ENCODE assay signal across 20 cellular contexts in the genomic region with DNA sequence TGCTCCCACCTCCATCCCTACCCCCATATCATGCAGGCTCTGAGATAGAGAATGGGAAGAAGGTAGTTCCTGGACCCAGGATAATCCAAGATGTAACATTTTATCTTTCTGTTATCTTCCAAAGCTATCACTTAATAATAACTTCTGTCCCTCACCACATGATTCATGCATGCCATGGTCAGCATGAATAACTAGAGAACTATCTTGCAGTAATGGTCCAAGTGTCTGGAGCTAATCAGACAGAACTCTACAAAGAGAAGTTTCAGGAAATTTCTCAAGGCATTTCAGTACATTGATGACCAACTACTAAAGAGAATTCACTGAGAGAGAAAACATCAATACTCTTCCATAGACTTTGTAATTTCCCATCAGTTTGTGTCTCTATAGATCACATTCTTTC.
DNase-seq lines count a peak whose midpoint lies in the region; ATAC-seq and TF ChIP-seq lines count a peak whose summit lies in the region.
"Had no signal": no experiment of that assay in that cellular context is flagged by ENCODE, and none has a peak within 500 bp of the region (broad histone marks: within the 10 kb centered on the region; RNA-seq: fewer than 3 reads in every experiment).

No MANE protein-coding gene starts in this region.

- H3K4me1 Mint-ChIP-seq in activated naive CD4-positive, alpha-beta T cell treated with anti-CD3 and anti-CD28 coated beads for 36 hours (ENCODE audit: low read depth), result no peaks in the 10 kb centered on the region
- H3K4me1 Mint-ChIP-seq: CD8-positive, alpha-beta memory T cell; GM23338; nephron had no signal

- TF ChIP-seq CTCF in BJ (IDR thresholded peaks at IDR 0.05; ENCODE audit: insufficient read depth, low read depth, low read length) (no peak), SK-N-SH (IDR thresholded peaks at IDR 0.05) (no peak), fibroblast of lung (conservative IDR thresholded peaks at IDR 0.05 in 1 of 2, IDR thresholded peaks at IDR 0.05 in 1 of 2; ENCODE audit: low read depth in 1 of 2, low read length in 2 of 2) (no peak), spleen (IDR thresholded peaks at IDR 0.05 in 8 of 11, conservative IDR thresholded peaks at IDR 0.05 in 3 of 11) (no peak)

- TF ChIP-seq POLR2A in spleen (IDR thresholded peaks at IDR 0.05), result no peak

- H3K9me3 ChIP-seq in SK-N-SH, result no peaks in the 10 kb centered on the region
- H3K9me3 ChIP-seq in fibroblast of lung (ENCODE audit: control insufficient read depth, insufficient read depth, low read depth, low read length), result no peaks in the 10 kb centered on the region
- H3K9me3 ChIP-seq in neuron (ENCODE audit: low read length), result no peaks in the 10 kb centered on the region
- H3K9me3 ChIP-seq in spleen, result peaks cover 0 to 3% (median 0%) of the 10 kb centered on the region in 8 donors
- H3K9me3 ChIP-seq: prostate gland had no signal

- H3K27ac ChIP-seq in SK-N-SH (ENCODE audit: low read depth in 2 of 2, low read length in 1 of 2), result peak overlapping the region in 1 of 2 experiments; percentile 68; a peak in 2 of 4 replicates
- no peak overlapping the region for H3K27ac ChIP-seq in fibroblast of lung (ENCODE audit: insufficient read depth, low read length)
- H3K27ac ChIP-seq in spleen, result no peak overlapping the region
- H3K27ac ChIP-seq: prostate gland had no signal

- no peaks in the 10 kb centered on the region for H3K79me2 ChIP-seq in SK-N-SH (ENCODE audit: insufficient read depth)
- no peaks in the 10 kb centered on the region for H3K79me2 ChIP-seq in fibroblast of lung (ENCODE audit: control insufficient read depth, insufficient read depth, low read length)

- H3K4me1 ChIP-seq in SK-N-SH (ENCODE audit: control insufficient read depth in 1 of 2, insufficient read depth in 2 of 2, low read depth in 1 of 2, low read length in 1 of 2), result no peaks in the 10 kb centered on the region
- H3K4me1 ChIP-seq in fibroblast of lung (ENCODE audit: control insufficient read depth, extremely low read depth, insufficient read depth, low read length), result peaks cover 2% of the 10 kb centered on the region
- H3K4me1 ChIP-seq in neuron (ENCODE audit: insufficient read depth, low read length), result no peaks in the 10 kb centered on the region
- no peaks in the 10 kb centered on the region for H3K4me1 ChIP-seq in spleen
- H3K4me1 ChIP-seq: prostate gland had no signal

- no peak for TF ChIP-seq RAD21 in SK-N-SH (IDR thresholded peaks at IDR 0.05; ENCODE audit: low read length)

- peaks cover 8% of the 10 kb centered on the region for H3F3A ChIP-seq in SK-N-SH (replicated peaks; ENCODE audit: insufficient read depth)

- H3K9ac ChIP-seq in SK-N-SH (no peak overlapping the region), fibroblast of lung (ENCODE audit: insufficient read depth, low read length) (no peak overlapping the region)

- POLR2A ChIA-PET in BJ (lab: Charles Lee), result no interaction called here
- POLR2A ChIA-PET in SK-N-SH (lab: Yijun Ruan, JAX), result no interaction called here

- H3K27ac Mint-ChIP-seq in activated naive CD4-positive, alpha-beta T cell treated with anti-CD3 and anti-CD28 coated beads for 36 hours, result no peak overlapping the region
- H3K27ac Mint-ChIP-seq: CD8-positive, alpha-beta memory T cell; GM23338; nephron had no signal

- H3K36me3 Mint-ChIP-seq in activated naive CD4-positive, alpha-beta T cell treated with anti-CD3 and anti-CD28 coated beads for 36 hours (ENCODE audit: low read depth), result no peaks in the 10 kb centered on the region
- H3K36me3 Mint-ChIP-seq: CD8-positive, alpha-beta memory T cell had no signal

- TF ChIP-seq EP300 in SK-N-SH (IDR thresholded peaks at IDR 0.05; ENCODE audit: borderline replicate concordance in 1 of 2, low read depth in 1 of 2, low read length in 1 of 2), result peak in 1 of 2 experiments; percentile 65; a peak in 1 of 4 replicates

- H3K4me2 ChIP-seq in SK-N-SH, result no peak overlapping the region
- H3K4me2 ChIP-seq in fibroblast of lung (ENCODE audit: extremely low read depth, insufficient read depth, low read length), result no peak overlapping the region
- H3K4me2 ChIP-seq: GM23338 had no signal

- CTCF ChIA-PET in BJ (lab: Yijun Ruan, JAX) (no interaction called here), SK-N-SH (lab: Yijun Ruan, JAX) (no interaction called here)
- CTCF ChIA-PET in activated naive CD4-positive, alpha-beta T cell treated with anti-CD3 and anti-CD28 coated beads for 36 hours (lab: Charles Lee), result no interaction called here

- H3K27me3 Mint-ChIP-seq in activated naive CD4-positive, alpha-beta T cell treated with anti-CD3 and anti-CD28 coated beads for 36 hours (ENCODE audit: low read depth), result no peaks in the 10 kb centered on the region
- H3K27me3 Mint-ChIP-seq: CD8-positive, alpha-beta memory T cell had no signal

- H3K4me3 ChIP-seq in BJ (ENCODE audit: low read depth, low read length) (no peak overlapping the region), SK-N-SH (ENCODE audit: low read depth in 2 of 2, low read length in 1 of 2) (no peak overlapping the region), fibroblast of lung (replicated peaks in 1 of 4; ENCODE audit: control extremely low read depth in 1 of 4, insufficient read depth in 1 of 4, low read depth in 3 of 4, low read length in 4 of 4) (no peak overlapping the region), neuron (ENCODE audit: low read length) (no peak overlapping the region), spleen (no peak overlapping the region)
- H3K4me3 ChIP-seq: GM23338, prostate gland had no signal

- intact Hi-C loops in spleen (cut with DNase I; ENCODE audit: low total_unique reads), result no loop called here
- intact Hi-C loops in activated naive CD4-positive, alpha-beta T cell treated with anti-CD3 and anti-CD28 coated beads for 36 hours (cut with micrococcal nuclease), result no loop called here

- H3K9me2 ChIP-seq in SK-N-SH, result no peaks in the 10 kb centered on the region

- DNase-seq in BJ (ENCODE audit: low read depth) (peak; percentile 6), SK-N-SH (no peak), fibroblast of lung (ENCODE audit: low read depth in 2 of 2) (peak; percentile 25 to 89), spleen (no peak), DMS153 (lab: John Stamatoyannopoulos, UW) (no peak)
- no peak for DNase-seq in activated naive CD4-positive, alpha-beta T cell treated with anti-CD3 and anti-CD28 coated beads for 36 hours
- DNase-seq: activated CD4-positive, alpha-beta T cell treated with anti-CD3 and anti-CD28 coated beads for 4 hours; CD8-positive, alpha-beta memory T cell; DND-41; foreskin melanocyte; KG1; NCI-H2029; NCI-H446 treated with DMSO at 0.1 percent for 48 hours; RPMI8226; SW 1271 had no signal

- ATAC-seq in HG02884 (IDR thresholded peaks at IDR 0.05; ENCODE audit: unreplicated experiment), result no peak
- ATAC-seq: GM23338 had no signal

- H3K4me3 Mint-ChIP-seq in activated naive CD4-positive, alpha-beta T cell treated with anti-CD3 and anti-CD28 coated beads for 36 hours, result no peak overlapping the region
- H3K4me3 Mint-ChIP-seq: CD8-positive, alpha-beta memory T cell; GM23338; nephron had no signal

- no peaks in the 10 kb centered on the region for H3K36me3 ChIP-seq in BJ (ENCODE audit: control insufficient read depth, insufficient read depth, low read length)
- H3K36me3 ChIP-seq in SK-N-SH (replicated peaks in 1 of 2; ENCODE audit: control insufficient read depth in 1 of 2, insufficient read depth in 2 of 2, low read length in 1 of 2), result no peaks in the 10 kb centered on the region
- H3K36me3 ChIP-seq in fibroblast of lung (ENCODE audit: control insufficient read depth, insufficient read depth, low read length), result no peaks in the 10 kb centered on the region
- H3K36me3 ChIP-seq in neuron (ENCODE audit: insufficient read depth, low read length), result no peaks in the 10 kb centered on the region
- H3K36me3 ChIP-seq in spleen, result no peaks in the 10 kb centered on the region
- H3K36me3 ChIP-seq: prostate gland had no signal

- H3K27me3 ChIP-seq in BJ (ENCODE audit: control insufficient read depth, insufficient read depth, low read length), result no peaks in the 10 kb centered on the region
- no peaks in the 10 kb centered on the region for H3K27me3 ChIP-seq in SK-N-SH (ENCODE audit: insufficient read depth)
- no peaks in the 10 kb centered on the region for H3K27me3 ChIP-seq in fibroblast of lung (ENCODE audit: control insufficient read depth, insufficient read depth, low read length)
- H3K27me3 ChIP-seq in neuron (ENCODE audit: insufficient read depth, low read length), result no peaks in the 10 kb centered on the region
- no peaks in the 10 kb centered on the region for H3K27me3 ChIP-seq in spleen (replicated peaks in 1 of 7)

- peaks cover 8% of the 10 kb centered on the region for H3K9me3 Mint-ChIP-seq in activated naive CD4-positive, alpha-beta T cell treated with anti-CD3 and anti-CD28 coated beads for 36 hours
- H3K9me3 Mint-ChIP-seq: GM23338, nephron had no signal

- no peaks in the 10 kb centered on the region for H4K20me1 ChIP-seq in SK-N-SH (ENCODE audit: insufficient read depth)
- no peaks in the 10 kb centered on the region for H4K20me1 ChIP-seq in fibroblast of lung (ENCODE audit: control insufficient read depth, extremely low read depth, insufficient read depth, low read length)

- H2AFZ ChIP-seq in SK-N-SH (ENCODE audit: low read depth) (no peak overlapping the region), fibroblast of lung (ENCODE audit: low read length) (no peak overlapping the region), neuron (ENCODE audit: low read depth, low read length) (peak overlapping the region; percentile 23)
- H2AFZ ChIP-seq: GM23338 had no signal

TF ChIP-seq in SK-N-SH, 30 proteins besides CTCF, POLR2A, EP300 and RAD21 (continues in another document):
- TF ChIP-seq NRF1 (IDR thresholded peaks at IDR 0.05; ENCODE audit: low read depth, low read length) (no peak), JUND (IDR thresholded peaks at IDR 0.05) (peak; percentile 76), IRF3 (IDR thresholded peaks at IDR 0.05; ENCODE audit: low read depth, low read length) (no peak), ELF1 (IDR thresholded peaks at IDR 0.05) (0 out of 2 replicates have a peak, but pooled peaks have one; percentile 17), FOSL2 (IDR thresholded peaks at IDR 0.05; ENCODE audit: borderline replicate concordance, low read depth) (peak; percentile 79; the same call in 1 of the 2 replicates), TCF12 (IDR thresholded peaks at IDR 0.05) (peak; percentile 84)

Comparison
In these comparisons a context has a peak if more than half of its experiments do, and no peak if none do; other contexts are left out.
1. DNase-seq: peak in BJ (single experiment) and fibroblast of lung (2 of 2); none in SK-N-SH (single experiment), spleen (single experiment), DMS153 (single experiment) and activated naive CD4-positive, alpha-beta T cell treated with anti-CD3 and anti-CD28 coated beads for 36 hours (single experiment).